ENCODE assay signal across 9 cellular contexts in genomic region chr5:72394688-72395087, GRCh38.
DNase-seq lines count a peak whose midpoint lies in the region; ATAC-seq and TF ChIP-seq lines count a peak whose summit lies in the region.
"Had no signal": no experiment of that assay in that cellular context is flagged by ENCODE, and none has a peak within 500 bp of the region (broad histone marks: within the 10 kb centered on the region; RNA-seq: fewer than 3 reads in every experiment).

No MANE protein-coding gene starts in this region.

- no peak overlapping the region for H3K4me3 Mint-ChIP-seq in CD14-positive monocyte

- H3K27ac Mint-ChIP-seq in CD14-positive monocyte = peak overlapping the region in 2 of 7 donors; percentile 2 to 57

- DNase-seq in CD14-positive monocyte (ENCODE audit: low spot score) (no peak), GM20000 (ENCODE audit: low spot score) (peak; percentile 56), RPMI8226 (peak; percentile 10), left lobe of liver (ENCODE audit: low spot score) (no peak), glomerular visceral epithelial cell (ENCODE audit: extremely low spot score) (no peak)
- no peak for DNase-seq in stimulated activated CD4-positive, alpha-beta T cell treated with anti-CD3 and anti-CD28 coated beads, Interleukin-4, amount 100 ng/mL, for 4 hours
- DNase-seq: activated CD8-positive, alpha-beta memory T cell treated with anti-CD3 and anti-CD28 coated beads for 24 hours had no signal

- ATAC-seq in left lobe of liver (peak; percentile 53), HG02642 (IDR thresholded peaks at IDR 0.05; ENCODE audit: poor library complexity, unreplicated experiment) (no peak), HG03039 (IDR thresholded peaks at IDR 0.05; ENCODE audit: unreplicated experiment) (no peak)

- TF ChIP-seq CTCF in CD14-positive monocyte (IDR thresholded peaks at IDR 0.05) (peak; percentile 22), GM20000 (IDR thresholded peaks at IDR 0.05; ENCODE audit: extremely low read depth, missing control alignments) (peak; percentile 58)

- H3K36me3 Mint-ChIP-seq in CD14-positive monocyte = no peaks in the 10 kb centered on the region

- intact Hi-C loops in CD14-positive monocyte (cut with micrococcal nuclease) = no loop called here

- H3K27me3 Mint-ChIP-seq in CD14-positive monocyte (ENCODE audit: low read depth in 3 of 3) = no peaks in the 10 kb centered on the region

- H3K9me3 Mint-ChIP-seq in CD14-positive monocyte = no peaks in the 10 kb centered on the region

- H3K4me1 Mint-ChIP-seq in CD14-positive monocyte = peaks cover 71% of the 10 kb centered on the region

Comparison
In these comparisons a context has a peak if more than half of its experiments do, and no peak if none do; other contexts are left out.
1. DNase-seq: peak in GM20000 (single experiment) and RPMI8226 (single experiment); none in CD14-positive monocyte (single experiment), left lobe of liver (single experiment), glomerular visceral epithelial cell (single experiment) and stimulated activated CD4-positive, alpha-beta T cell treated with anti-CD3 and anti-CD28 coated beads, Interleukin-4, amount 100 ng/mL, for 4 hours (0 of 2).